23 cellular contexts compared by ENCODE assay signal in genomic region chr4:24196785-24197184, GRCh38.
"Had no signal": no experiment of that assay in that cellular context is flagged by ENCODE, and none has a peak within 500 bp of the region (broad histone marks: within the 10 kb centered on the region; RNA-seq: fewer than 3 reads in every experiment).

No MANE protein-coding gene starts in this region.

- H3K27ac ChIP-seq: pancreas, prostate gland, right lobe of liver, tibial nerve, uterus had no signal

- H3K4me3 ChIP-seq: lung, mucosa of descending colon, pancreas, prostate gland, right lobe of liver, smooth muscle cell, tibial nerve, uterus had no signal

- H3K4me2 ChIP-seq: smooth muscle cell had no signal

- H3K9me3 ChIP-seq: mucosa of descending colon, pancreas, prostate gland, right lobe of liver, tibial nerve, uterus had no signal

- ATAC-seq: naive thymus-derived CD4-positive, alpha-beta T cell; natural killer cell treated with Interleukin-12 subunit alpha and Interleukin-12 subunit beta and Interleukin-15 and Interleukin-18, amount 100 ng/mL, for 72 hours; pancreas; stimulated activated memory B cell treated with anti-CD40 and anti-IgM and Interleukin-4, amounts not matched to agents 10 μg/mL and 1 μg/mL and 100 μg/mL, for 72 hours; stimulated activated naive CD8-positive, alpha-beta T cell treated with anti-CD3 and anti-CD28 coated beads, Interleukin-15, amount 100 ng/mL, for 72 hours had no signal

- H3K27me3 ChIP-seq: pancreas, right lobe of liver, tibial nerve, uterus had no signal

- H3K36me3 ChIP-seq: pancreas, prostate gland, right lobe of liver, tibial nerve, uterus had no signal

- DNase-seq: hypothalamus; immature natural killer cell; kidney; midbrain; mucosa of descending colon; naive thymus-derived CD4-positive, alpha-beta T cell; pancreas; posterior cingulate gyrus; stimulated activated CD4-positive, alpha-beta T cell treated with anti-CD3 and anti-CD28 coated beads, Interleukin-1b, Interleukin-23, amount 100 ng/mL, for 48 hours; stimulated activated CD4-positive, alpha-beta T cell treated with anti-CD3 and anti-CD28 coated beads, Interleukin-2, amount 100 ng/mL, for 48 hours; stimulated activated CD4-positive, alpha-beta T cell treated with anti-CD3 and anti-CD28 coated beads, Interleukin-4, amount 100 ng/mL, for 4 hours; stimulated activated CD8-positive, alpha-beta memory T cell treated with anti-CD3 and anti-CD28 coated beads, Interleukin-4, amount 100 ng/mL, for 48 hours; stimulated activated naive CD4-positive, alpha-beta T cell treated with Interleukin-2 at 50 U/mL for 16 hours; stimulated activated naive CD8-positive, alpha-beta T cell treated with anti-CD3 and anti-CD28 coated beads, Interleukin-15, amount 100 ng/mL, for 72 hours; substantia nigra; uterus had no signal

- H3K4me1 ChIP-seq: pancreas, prostate gland, uterus had no signal
